5 cellular contexts compared by ENCODE assay signal in the genomic region with DNA sequence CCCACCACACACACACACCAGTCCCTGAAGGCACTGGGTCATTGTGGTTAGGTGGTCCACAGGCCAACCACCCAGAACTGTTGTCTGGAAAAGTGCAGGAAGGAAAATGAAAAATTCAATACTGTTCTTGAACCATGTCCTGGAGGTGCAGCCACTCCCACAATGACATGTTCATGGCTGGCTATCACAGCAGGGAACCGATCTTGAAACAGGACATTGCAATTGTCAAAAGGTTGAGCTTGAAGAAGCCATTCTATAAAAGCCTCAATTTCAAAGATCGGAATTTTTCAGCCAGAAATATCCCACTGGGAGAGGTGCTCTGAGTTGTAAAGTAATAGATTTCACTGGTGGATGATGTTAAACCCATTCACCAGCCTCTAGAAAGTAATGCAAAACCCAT.
"Had no signal": no experiment of that assay in that cellular context is flagged by ENCODE, and none has a peak within 500 bp of the region (broad histone marks: within the 10 kb centered on the region; RNA-seq: fewer than 3 reads in every experiment).

No MANE protein-coding gene starts in this region.

- H3K4me3 ChIP-seq: GM23338, K562 had no signal

- DNase-seq: H9, HCEC 1CT had no signal

- ATAC-seq: GM23338, HepG2, K562 had no signal
